In genomic region chr3:172082269-172082668, GRCh38 we compare ENCODE assay signal across 11 cellular contexts. TPM values are rescaled to one million over a fixed set of nuclear protein-coding genes. Genes with fewer than 3 reads are reported as not detected.
DNase-seq lines count a peak whose midpoint lies in the region; ATAC-seq and TF ChIP-seq lines count a peak whose summit lies in the region.
"Had no signal": no experiment of that assay in that cellular context is flagged by ENCODE, and none has a peak within 500 bp of the region (broad histone marks: within the 10 kb centered on the region; RNA-seq: fewer than 3 reads in every experiment).

No MANE protein-coding gene starts in this region.

- intact Hi-C loops in right lobe of liver (cut with DNase I): no loop called here
- intact Hi-C loops in testis (cut with DNase I; ENCODE audit: low total_unique reads): no loop called here

- in situ Hi-C loops in GM13976 (cut with MboI; ENCODE audit: low sequenced_read_pairs, unreplicated experiment): no loop called here

- H3K36me3 ChIP-seq in duodenal mucosa (ENCODE audit: control insufficient read depth in 1 of 2, insufficient read depth in 2 of 2, low read length in 2 of 2): peaks cover 3 to 5% of the 10 kb centered on the region in 2 donors
- H3K36me3 ChIP-seq in right lobe of liver: no peaks in the 10 kb centered on the region
- no peaks in the 10 kb centered on the region for H3K36me3 ChIP-seq in testis (ENCODE audit: low read depth, missing control alignments)

- peak; percentile 64 for DNase-seq in HS-27A (ENCODE audit: low read depth)
- DNase-seq in right lobe of liver: no peak
- DNase-seq in testis: peak; percentile 22
- no peak for DNase-seq in central memory CD4-positive, alpha-beta T cell
- DNase-seq in NCI-H2227 treated with DMSO at 0.1 percent for 48 hours (lab: John Stamatoyannopoulos, UW): no peak
- no peak for DNase-seq in GM13976 (ENCODE audit: low spot score)
- no peak for DNase-seq in NCI-H2081 treated with DMSO at 0.1 percent for 48 hours (lab: John Stamatoyannopoulos, UW)
- DNase-seq: activated CD4-positive, CD25-positive, alpha-beta regulatory T cell treated with anti-CD3 and anti-CD28 coated beads, Interleukin-2, amount 50 U/mL, for 72 hours; activated naive CD8-positive, alpha-beta T cell treated with anti-CD3 and anti-CD28 coated beads, Interleukin-2, amount 10 ng/mL, durations not matched to agents 7 days and 5 days; MM.1S had no signal

- H3K27ac ChIP-seq in duodenal mucosa (ENCODE audit: low read depth, low read length) (peak overlapping the region; percentile 37), right lobe of liver (peak overlapping the region in 1 of 3 donors; percentile 82), testis (peak overlapping the region; percentile 50 to 66)

- H3K4me3 ChIP-seq in duodenal mucosa (ENCODE audit: low read depth in 1 of 2, low read length in 2 of 2) (no peak overlapping the region), right lobe of liver (no peak overlapping the region), testis (no peak overlapping the region)

- TF ChIP-seq POLR2A in right lobe of liver (IDR thresholded peaks at IDR 0.05): no peak
- TF ChIP-seq POLR2A in testis (IDR thresholded peaks at IDR 0.05): no peak

- H3K4me1 ChIP-seq in duodenal mucosa (ENCODE audit: control insufficient read depth in 1 of 2, insufficient read depth in 2 of 2, low read length in 2 of 2) (peaks cover 7 to 61% of the 10 kb centered on the region in 2 donors), right lobe of liver (peaks cover 0 to 56% (median 28%) of the 10 kb centered on the region in 4 donors), testis (peaks cover 9% of the 10 kb centered on the region)

- no peak overlapping the region for H3K9ac ChIP-seq in duodenal mucosa (ENCODE audit: low read depth in 1 of 2, low read length in 2 of 2)

- 41% methylated on average over 5 of the region's 5 CpGs for WGBS in right lobe of liver (ENCODE audit: insufficient coverage, low coverage, low lambda C conversion rate, missing lambda C conversion rate)
- WGBS in testis, 2 donors: 35 to 52% methylated on average over 5 of the region's 5 CpGs

- TF ChIP-seq CTCF in right lobe of liver (IDR thresholded peaks at IDR 0.05) (no peak), testis (IDR thresholded peaks at IDR 0.05) (no peak), GM13976 (IDR thresholded peaks at IDR 0.05; ENCODE audit: borderline replicate concordance, control extremely low read depth, extremely low read depth, insufficient read depth, missing control alignments) (no peak)

- H3K27me3 ChIP-seq in duodenal mucosa (ENCODE audit: control insufficient read depth in 1 of 2, insufficient read depth in 2 of 2, low read length in 2 of 2): no peaks in the 10 kb centered on the region
- no peaks in the 10 kb centered on the region for H3K27me3 ChIP-seq in right lobe of liver
- no peaks in the 10 kb centered on the region for H3K27me3 ChIP-seq in testis

- no peaks in the 10 kb centered on the region for H3K9me3 ChIP-seq in duodenal mucosa (ENCODE audit: control insufficient read depth in 1 of 2, low read length in 2 of 2)
- no peaks in the 10 kb centered on the region for H3K9me3 ChIP-seq in right lobe of liver
- H3K9me3 ChIP-seq in testis: no peaks in the 10 kb centered on the region

- peak in 3 of 4 donors; percentile 5 to 37 (median 19) for ATAC-seq in right lobe of liver

RNA-seq across cellular contexts. Expression of gene FNDC3B, which starts 42.9 kb away (rescaled TPM):
- total RNA-seq in right lobe of liver (100 to 1,000 TPM in 1 of 6 experiments, 10 to 100 TPM in 5; 40.2 to 184 (median 63.5) TPM), testis (10 to 100 TPM; 57.7 to 63.5 TPM)
- 24.2 TPM for polyA plus RNA-seq in testis (ENCODE audit: insufficient read depth, low read depth, low replicate concordance)

Comparison
In these comparisons a context has a peak if more than half of its experiments do, and no peak if none do; other contexts are left out.
1. DNase-seq: peak in HS-27A (single experiment) and testis (single experiment); none in right lobe of liver (0 of 3), central memory CD4-positive, alpha-beta T cell (single experiment), NCI-H2227 treated with DMSO at 0.1 percent for 48 hours (single experiment), GM13976 (single experiment) and NCI-H2081 treated with DMSO at 0.1 percent for 48 hours (single experiment).